In the genomic region with DNA sequence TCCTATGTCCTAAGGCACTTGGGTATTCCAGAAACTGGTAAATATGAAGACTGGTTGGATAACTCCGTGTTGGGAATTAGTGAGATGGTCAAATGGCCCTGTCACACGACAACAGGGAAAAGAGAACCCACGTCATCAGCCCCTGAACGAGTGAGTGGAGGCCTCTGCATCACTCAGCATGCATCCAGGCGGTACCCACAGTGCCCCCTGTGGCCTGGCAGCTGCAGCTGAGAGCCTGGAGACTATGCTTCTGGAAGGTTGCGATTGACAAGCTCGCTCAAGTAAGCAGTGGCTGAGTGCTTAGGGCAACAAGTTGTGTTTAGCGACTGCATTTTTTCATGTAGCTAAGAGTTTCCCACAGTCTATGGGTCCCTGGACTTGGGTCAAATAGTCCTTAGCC, we compare ENCODE assay signal across 1 cellular context.
TF ChIP-seq lines count a peak whose summit lies in the region.

No MANE protein-coding gene starts in this region.

TF ChIP-seq in HepG2, 621 proteins besides CTCF, POLR2A, EP300 and RAD21:
- TF ChIP-seq CREB1 (IDR thresholded peaks at IDR 0.05), result peak; percentile 50; the same call in 1 of the 2 replicates
- TF ChIP-seq CREB1 (CRISPR knock-in tag; IDR thresholded peaks at IDR 0.05), result no peak
- TF ChIP-seq, protein P1, sequence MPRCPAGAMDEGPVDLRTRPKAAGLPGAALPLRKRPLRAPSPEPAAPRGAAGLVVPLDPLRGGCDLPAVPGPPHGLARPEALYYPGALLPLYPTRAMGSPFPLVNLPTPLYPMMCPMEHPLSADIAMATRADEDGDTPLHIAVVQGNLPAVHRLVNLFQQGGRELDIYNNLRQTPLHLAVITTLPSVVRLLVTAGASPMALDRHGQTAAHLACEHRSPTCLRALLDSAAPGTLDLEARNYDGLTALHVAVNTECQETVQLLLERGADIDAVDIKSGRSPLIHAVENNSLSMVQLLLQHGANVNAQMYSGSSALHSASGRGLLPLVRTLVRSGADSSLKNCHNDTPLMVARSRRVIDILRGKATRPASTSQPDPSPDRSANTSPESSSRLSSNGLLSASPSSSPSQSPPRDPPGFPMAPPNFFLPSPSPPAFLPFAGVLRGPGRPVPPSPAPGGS (CRISPR knock-in tag; IDR thresholded peaks at IDR 0.05), result no peak
